Comparison of ENCODE assay signal across 8 cellular contexts in genomic region chr16:1330931-1331711, GRCh38. TPM values are rescaled to one million over a fixed set of nuclear protein-coding genes. Genes with fewer than 3 reads are reported as not detected.
DNase-seq lines count a peak whose midpoint lies in the region; ATAC-seq, FAIRE-seq and TF ChIP-seq lines count a peak whose summit lies in the region.
"Had no signal": no experiment of that assay in that cellular context is flagged by ENCODE, and none has a peak within 500 bp of the region (broad histone marks: within the 10 kb centered on the region; RNA-seq: fewer than 3 reads in every experiment).

No MANE protein-coding gene starts in this region.

- H3K4me2 ChIP-seq in GM23338, result peak overlapping the region; percentile 95

- no peak for TF ChIP-seq POLR2A in spleen (IDR thresholded peaks at IDR 0.05)

- no peaks in the 10 kb centered on the region for H3K9me3 Mint-ChIP-seq in GM23338
- H3K9me3 Mint-ChIP-seq: activated naive CD4-positive, alpha-beta T cell treated with anti-CD3 and anti-CD28 coated beads for 36 hours had no signal

- H3K36me3 ChIP-seq in GM23338 (ENCODE audit: insufficient read depth) (no peaks in the 10 kb centered on the region), SJCRH30 (no peaks in the 10 kb centered on the region), iPS-20b (ENCODE audit: insufficient read depth, low read depth, low read length) (no peaks in the 10 kb centered on the region), spleen (peaks cover 0 to 13% (median 0%) of the 10 kb centered on the region in 6 donors)

- ATAC-seq in GM23338, result no peak

- H2AFZ ChIP-seq in GM23338, result no peak overlapping the region

- H3K9me3 ChIP-seq in SJCRH30 (replicated peaks), result no peaks in the 10 kb centered on the region
- peaks cover 6% of the 10 kb centered on the region; the same call in 1 of the 2 replicates for H3K9me3 ChIP-seq in iPS-20b (ENCODE audit: insufficient read depth, low read depth, low read length)
- peaks cover 0 to 9% (median 7%) of the 10 kb centered on the region in 8 donors for H3K9me3 ChIP-seq in spleen

- peaks cover 10% of the 10 kb centered on the region for H3K4me1 ChIP-seq in GM23338 (ENCODE audit: insufficient read depth)
- peaks cover 13% of the 10 kb centered on the region for H3K4me1 ChIP-seq in SJCRH30
- peaks cover 5% of the 10 kb centered on the region; the same call in 1 of the 2 replicates for H3K4me1 ChIP-seq in iPS-20b (ENCODE audit: insufficient read depth, low read length)
- H3K4me1 ChIP-seq in spleen, result peaks cover 27 to 63% (median 48%) of the 10 kb centered on the region in 6 donors

- peaks cover 34% of the 10 kb centered on the region for H3K27me3 Mint-ChIP-seq in GM23338 (ENCODE audit: insufficient read depth, low read depth, poor library complexity)

- H3K4me3 ChIP-seq in GM23338 (peak overlapping the region; percentile 72), SJCRH30 (peak overlapping the region; percentile 7), iPS-20b (ENCODE audit: low read length) (peak overlapping the region; percentile 50; the same call in 1 of the 2 replicates), spleen (peak overlapping the region; percentile 5 to 78 (median 44))

- H3K4me1 Mint-ChIP-seq in GM23338, result peaks cover 17% of the 10 kb centered on the region

- peak overlapping the region; percentile 76 for H3K4me3 Mint-ChIP-seq in GM23338
- H3K4me3 Mint-ChIP-seq: activated naive CD4-positive, alpha-beta T cell treated with anti-CD3 and anti-CD28 coated beads for 36 hours had no signal

- no peaks in the 10 kb centered on the region; the same call in 1 of the 2 replicates for H4K20me1 ChIP-seq in GM23338 (replicated peaks; ENCODE audit: insufficient read depth)

- H3K9ac ChIP-seq in iPS-20b (ENCODE audit: low read depth, low read length), result peak overlapping the region; percentile 50; the same call in 1 of the 2 replicates

- H3K27ac Mint-ChIP-seq in GM23338, result peak overlapping the region; percentile 90
- H3K27ac Mint-ChIP-seq: activated naive CD4-positive, alpha-beta T cell treated with anti-CD3 and anti-CD28 coated beads for 36 hours had no signal

- no peaks in the 10 kb centered on the region for H3K9me2 ChIP-seq in GM23338 (ENCODE audit: insufficient read depth)

- DNase-seq in GM23338 (ENCODE audit: low spot score) (no peak), SJCRH30 (no peak), spleen (no peak), D721Med (ENCODE audit: insufficient read length, low spot score) (no peak), CD1c-positive myeloid dendritic cell (ENCODE audit: extremely low spot score) (no peak)
- DNase-seq in effector CD8-positive, alpha-beta T cell (lab: John Stamatoyannopoulos, UW), result no peak

- no peak for FAIRE-seq in D721Med (lab: Jason Lieb, UNC)

- intact Hi-C loops in spleen (cut with DNase I; ENCODE audit: low total_unique reads), result no loop called here

- peak overlapping the region; percentile 75; the same call in 1 of the 2 replicates for H3K27ac ChIP-seq in GM23338 (ENCODE audit: low read depth)
- H3K27ac ChIP-seq in SJCRH30, result no peak overlapping the region
- no peak overlapping the region for H3K27ac ChIP-seq in iPS-20b (ENCODE audit: low read length)
- peak overlapping the region; percentile 19 to 81 (median 69) for H3K27ac ChIP-seq in spleen

- H3K79me2 ChIP-seq in GM23338 (replicated peaks; ENCODE audit: insufficient read depth), result no peaks in the 10 kb centered on the region

- H3K27me3 ChIP-seq in GM23338 (ENCODE audit: insufficient read depth) (peaks cover 36% of the 10 kb centered on the region), SJCRH30 (peaks cover 14% of the 10 kb centered on the region), iPS-20b (ENCODE audit: insufficient read depth, low read length) (peaks cover 50% of the 10 kb centered on the region), spleen (replicated peaks in 1 of 7) (peaks cover 13 to 62% (median 47%) of the 10 kb centered on the region in 7 donors)

- no peak for TF ChIP-seq CTCF in GM23338 (conservative IDR thresholded peaks at IDR 0.05; ENCODE audit: low read depth in 2 of 2)
- no peak for TF ChIP-seq CTCF in spleen (IDR thresholded peaks at IDR 0.05 in 8 of 11, conservative IDR thresholded peaks at IDR 0.05 in 3 of 11)
- no peak for TF ChIP-seq CTCF in D721Med (IDR thresholded peaks at IDR 0.05; ENCODE audit: insufficient read depth, missing control alignments)

- 54 to 62% (median 56%) methylated on average over 15 to 22 of the region's 22 CpGs for WGBS in spleen, 5 donors

- H3F3A ChIP-seq in GM23338 (replicated peaks; ENCODE audit: low read depth), result 0 out of 2 replicates have a peak, but pooled peaks cover 5% of the 10 kb centered on the region

- no peaks in the 10 kb centered on the region; the same call in 2 of the 3 replicates for H3K36me3 Mint-ChIP-seq in GM23338 (ENCODE audit: low read depth)

TF ChIP-seq in GM23338, 12 proteins besides CTCF, POLR2A, EP300 and RAD21 (continues in another document):
- TF ChIP-seq NANOG (IDR thresholded peaks at IDR 0.05; ENCODE audit: borderline replicate concordance), result no peak
- no peak for TF ChIP-seq ETS1 (IDR thresholded peaks at IDR 0.05)
- TF ChIP-seq POLR2AphosphoS5 (IDR thresholded peaks at IDR 0.05; ENCODE audit: low read depth), result no peak
- no peak for TF ChIP-seq REST (IDR thresholded peaks at IDR 0.05; ENCODE audit: unreplicated experiment)
- TF ChIP-seq EZH2 (IDR thresholded peaks at IDR 0.05; ENCODE audit: low read depth, unreplicated experiment), result no peak
- TF ChIP-seq STAT1 (IDR thresholded peaks at IDR 0.05; ENCODE audit: unreplicated experiment), result no peak

RNA-seq across cellular contexts. Expression of gene BAIAP3, which starts 2.3 kb away (rescaled TPM):
- 13.0 and 23.0 TPM in 2 replicates for total RNA-seq in GM23338 (2014; rRNA removed; shearing (Covaris generic))
- 4.2 and 5.2 TPM in 2 replicates for polyA plus RNA-seq in GM23338 (2016; fragmentation: Nextera tagmentation; extraction: Ambion mirVana)
- total RNA-seq in SJCRH30 (2014; rRNA removed; shearing (Covaris generic)), result 0.13 and 0.34 TPM in 2 replicates
- total RNA-seq in spleen, result 10 to 100 TPM in 2 of 7 donors, 1 to 10 TPM in 5; 5.0 to 15.7 (median 6.7) TPM
- polyA plus RNA-seq in spleen, result 1 to 10 TPM; 2.7 to 7.3 (median 3.0) TPM

RNA-seq across cellular contexts. Expression of gene TSR3, which starts 20.6 kb away (rescaled TPM):
- total RNA-seq in GM23338 (2014; rRNA removed; shearing (Covaris generic)), result 97.3 and 98.8 TPM in 2 replicates
- 54.1 and 58.5 TPM in 2 replicates for polyA plus RNA-seq in GM23338 (2016; fragmentation: Nextera tagmentation; extraction: Ambion mirVana)
- total RNA-seq in SJCRH30 (2014; rRNA removed; shearing (Covaris generic)), result 48.3 and 50.5 TPM in 2 replicates
- total RNA-seq in spleen, result 10 to 100 TPM; 31.1 to 73.1 (median 41.5) TPM
- 10 to 100 TPM; 38.0 to 65.9 (median 55.2) TPM for polyA plus RNA-seq in spleen

RNA-seq across cellular contexts. Expression of gene GNPTG, which starts 20.6 kb away (rescaled TPM):
- 9.2 and 23.3 TPM in 2 replicates for total RNA-seq in GM23338 (2014; rRNA removed; shearing (Covaris generic))
- polyA plus RNA-seq in GM23338 (2016; fragmentation: Nextera tagmentation; extraction: Ambion mirVana) (39.1 and 41.0 TPM in 2 replicates), spleen (10 to 100 TPM; 55.6 to 62.8 (median 56.7) TPM)
- total RNA-seq in SJCRH30 (2014; rRNA removed; shearing (Covaris generic)), result 15.5 and 16.0 TPM in 2 replicates
- total RNA-seq in spleen, result 10 to 100 TPM; 60.4 to 80.6 (median 73.4) TPM

RNA-seq across cellular contexts. Expression of gene UBE2I, which starts 21.7 kb away (rescaled TPM):
- total RNA-seq in GM23338 (2014; rRNA removed; shearing (Covaris generic)), result 116 and 117 TPM in 2 replicates
- polyA plus RNA-seq in GM23338 (2016; fragmentation: Nextera tagmentation; extraction: Ambion mirVana) (216 and 220 TPM in 2 replicates), spleen (10 to 100 TPM; 78.1 to 94.9 (median 83.7) TPM)
- total RNA-seq in SJCRH30 (2014; rRNA removed; shearing (Covaris generic)), result 163 and 181 TPM in 2 replicates
- total RNA-seq in spleen, result 100 to 1,000 TPM; 101 to 142 (median 129) TPM

Comparison
In these comparisons a context has a peak if more than half of its experiments do, and no peak if none do; other contexts are left out.
1. H3K27ac ChIP-seq: peak in GM23338 (single experiment) and spleen (8 of 8); none in SJCRH30 (single experiment) and iPS-20b (single experiment).
2. H3K4me3 ChIP-seq: peak in every context shown above with its lines; median percentile 72 in GM23338; 50 in iPS-20b; 44 in spleen; 7 in SJCRH30.